In the genomic region with DNA sequence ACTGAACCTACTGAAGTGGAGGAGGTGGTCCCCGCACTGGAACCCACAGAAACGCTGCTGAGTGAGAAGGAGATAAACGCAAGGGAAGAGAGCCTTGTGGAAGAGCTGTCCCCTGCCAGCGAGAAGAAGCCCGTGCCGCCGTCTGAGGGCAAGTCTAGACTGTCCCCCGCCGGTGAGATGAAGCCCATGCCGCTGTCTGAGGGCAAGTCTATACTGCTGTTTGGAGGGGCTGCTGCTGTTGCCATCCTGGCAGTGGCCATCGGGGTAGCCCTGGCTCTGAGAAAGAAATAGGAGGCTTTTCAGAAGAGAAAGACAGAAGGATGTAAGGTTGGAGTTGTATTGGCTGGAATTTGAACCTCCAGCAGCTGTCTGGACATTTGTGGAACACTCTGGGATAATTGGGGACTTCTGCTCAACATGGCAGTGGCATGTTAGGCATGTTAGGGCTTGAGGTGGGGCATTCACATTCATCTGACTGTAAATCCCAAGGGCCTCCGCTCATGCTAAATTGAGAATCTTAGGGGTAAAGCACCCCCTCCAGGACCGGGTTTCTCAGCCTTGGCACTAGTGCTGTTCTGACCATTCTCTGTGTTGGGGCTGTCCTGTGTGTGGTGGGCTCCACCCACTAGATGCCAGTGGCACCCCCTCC, we compare ENCODE assay signal across 14 cellular contexts. TPM values are rescaled to one million over a fixed set of nuclear protein-coding genes. Genes with fewer than 3 reads are reported as not detected.
DNase-seq lines count a peak whose midpoint lies in the region; ATAC-seq and TF ChIP-seq lines count a peak whose summit lies in the region.
"Had no signal": no experiment of that assay in that cellular context is flagged by ENCODE, and none has a peak within 500 bp of the region (broad histone marks: within the 10 kb centered on the region; RNA-seq: fewer than 3 reads in every experiment).

No MANE protein-coding gene starts in this region.

- ATAC-seq in T-helper 17 cell: no peak

- H3K79me2 ChIP-seq in fibroblast of lung (ENCODE audit: control insufficient read depth, insufficient read depth, low read length) (no peaks in the 10 kb centered on the region), smooth muscle cell (ENCODE audit: low read depth) (no peaks in the 10 kb centered on the region)

- no peaks in the 10 kb centered on the region for H3K9me3 Mint-ChIP-seq in activated CD4-positive, alpha-beta T cell treated with anti-CD3 and anti-CD28 coated beads, Interleukin-2, amount 10 ng/mL, durations not matched to agents 7 days and 5 days

- peak overlapping the region; percentile 71 for H3K27ac ChIP-seq in fibroblast of lung (ENCODE audit: insufficient read depth, low read length)
- peak overlapping the region; percentile 59 for H3K27ac ChIP-seq in smooth muscle cell (ENCODE audit: low read depth)

- no peak overlapping the region for H3K9ac ChIP-seq in fibroblast of lung (ENCODE audit: insufficient read depth, low read length)
- H3K9ac ChIP-seq in smooth muscle cell (ENCODE audit: low read depth): no peak overlapping the region

- H3K4me3 Mint-ChIP-seq in activated CD4-positive, alpha-beta T cell treated with anti-CD3 and anti-CD28 coated beads, Interleukin-2, amount 10 ng/mL, durations not matched to agents 7 days and 5 days: no peak overlapping the region
- no peak overlapping the region for H3K4me3 Mint-ChIP-seq in T-helper 17 cell

- CTCF ChIA-PET in activated CD4-positive, alpha-beta T cell treated with anti-CD3 and anti-CD28 coated beads, Interleukin-2, amount 10 ng/mL, durations not matched to agents 7 days and 5 days (lab: Charles Lee): interaction anchor here (1.2 to 1.9 kb wide), 3 partner anchors 8 to 14 kb away, joined by 3 to 6 read pairs (median 4); no protein-coding TSS in a partner anchor

- no peak for TF ChIP-seq CTCF in fibroblast of lung (conservative IDR thresholded peaks at IDR 0.05 in 1 of 2, IDR thresholded peaks at IDR 0.05 in 1 of 2; ENCODE audit: low read depth in 1 of 2, low read length in 2 of 2)
- no peak for TF ChIP-seq CTCF in smooth muscle cell (IDR thresholded peaks at IDR 0.05; ENCODE audit: borderline replicate concordance, insufficient read depth, poor library complexity, severe bottlenecking)

- no peaks in the 10 kb centered on the region for H3K27me3 Mint-ChIP-seq in activated CD4-positive, alpha-beta T cell treated with anti-CD3 and anti-CD28 coated beads, Interleukin-2, amount 10 ng/mL, durations not matched to agents 7 days and 5 days
- no peaks in the 10 kb centered on the region for H3K27me3 Mint-ChIP-seq in T-helper 17 cell

- H3K9me3 ChIP-seq in T-helper 17 cell (ENCODE audit: control insufficient read depth, low read length, poor library complexity, severe bottlenecking) (no peaks in the 10 kb centered on the region), fibroblast of lung (ENCODE audit: control insufficient read depth, insufficient read depth, low read depth, low read length) (no peaks in the 10 kb centered on the region), smooth muscle cell (replicated peaks; ENCODE audit: low read depth) (no peaks in the 10 kb centered on the region)

- no peaks in the 10 kb centered on the region for H4K20me1 ChIP-seq in fibroblast of lung (ENCODE audit: control insufficient read depth, extremely low read depth, insufficient read depth, low read length)
- no peaks in the 10 kb centered on the region for H4K20me1 ChIP-seq in smooth muscle cell (ENCODE audit: low read depth)

- H3K27me3 ChIP-seq in fibroblast of lung (ENCODE audit: control insufficient read depth, insufficient read depth, low read length): no peaks in the 10 kb centered on the region
- no peaks in the 10 kb centered on the region for H3K27me3 ChIP-seq in smooth muscle cell (ENCODE audit: low read depth)

- H3F3A ChIP-seq in smooth muscle cell (ENCODE audit: low read depth): no peaks in the 10 kb centered on the region

- WGBS in smooth muscle cell (ENCODE audit: low lambda C conversion rate): 95% methylated on average over 13 of the region's 13 CpGs

- no peak overlapping the region for H2AFZ ChIP-seq in fibroblast of lung (ENCODE audit: low read length)
- H2AFZ ChIP-seq in smooth muscle cell (ENCODE audit: low read depth): no peak overlapping the region

- peaks cover 10% of the 10 kb centered on the region for H3K4me1 Mint-ChIP-seq in activated CD4-positive, alpha-beta T cell treated with anti-CD3 and anti-CD28 coated beads, Interleukin-2, amount 10 ng/mL, durations not matched to agents 7 days and 5 days
- H3K4me1 Mint-ChIP-seq in T-helper 17 cell: peaks cover 15% of the 10 kb centered on the region

- peak overlapping the region; percentile 14 for H3K27ac Mint-ChIP-seq in activated CD4-positive, alpha-beta T cell treated with anti-CD3 and anti-CD28 coated beads, Interleukin-2, amount 10 ng/mL, durations not matched to agents 7 days and 5 days
- peak overlapping the region; percentile 67 for H3K27ac Mint-ChIP-seq in T-helper 17 cell

- H3K4me3 ChIP-seq in fibroblast of lung (replicated peaks in 1 of 4; ENCODE audit: control extremely low read depth in 1 of 4, insufficient read depth in 1 of 4, low read depth in 3 of 4, low read length in 4 of 4) (no peak overlapping the region), smooth muscle cell (no peak overlapping the region)

- H3K4me2 ChIP-seq in fibroblast of lung (ENCODE audit: extremely low read depth, insufficient read depth, low read length) (no peak overlapping the region), smooth muscle cell (no peak overlapping the region)

- POLR2A ChIA-PET in activated CD4-positive, alpha-beta T cell treated with anti-CD3 and anti-CD28 coated beads, Interleukin-2, amount 10 ng/mL, durations not matched to agents 7 days and 5 days (lab: Charles Lee): no interaction called here

- H3K36me3 ChIP-seq in fibroblast of lung (ENCODE audit: control insufficient read depth, insufficient read depth, low read length) (peaks cover 11% of the 10 kb centered on the region), smooth muscle cell (ENCODE audit: low read depth) (peaks cover 5% of the 10 kb centered on the region)

- DNase-seq in activated CD4-positive, alpha-beta T cell treated with anti-CD3 and anti-CD28 coated beads, Interleukin-2, amount 10 ng/mL, durations not matched to agents 7 days and 5 days: no peak
- no peak for DNase-seq in activated CD4-positive, alpha-beta T cell treated with anti-CD3 and anti-CD28 coated beads for 4 hours
- DNase-seq in T-helper 17 cell: no peak
- no peak for DNase-seq in fibroblast of lung (ENCODE audit: low read depth in 2 of 2)
- no peak for DNase-seq in smooth muscle cell (lab: John Stamatoyannopoulos, UW; ENCODE audit: unreplicated experiment)
- no peak for DNase-seq in 8988T
- no peak for DNase-seq in SW 1271 (lab: John Stamatoyannopoulos, UW)
- no peak for DNase-seq in NCI-H524 (lab: John Stamatoyannopoulos, UW)
- DNase-seq: activated CD4-positive, alpha-beta T cell treated with anti-CD3 and anti-CD28 coated beads for 1 hour; Calu3; foreskin fibroblast; midbrain; NCI-H1436 treated with DMSO at 0.1 percent for 48 hours; stimulated activated CD4-positive, alpha-beta T cell treated with anti-CD3 and anti-CD28 coated beads, Interleukin-4, amount 100 ng/mL, for 24 hours had no signal

- peaks cover 13% of the 10 kb centered on the region for H3K4me1 ChIP-seq in fibroblast of lung (ENCODE audit: control insufficient read depth, extremely low read depth, insufficient read depth, low read length)
- no peaks in the 10 kb centered on the region for H3K4me1 ChIP-seq in smooth muscle cell (ENCODE audit: low read depth)

- H3K36me3 Mint-ChIP-seq in activated CD4-positive, alpha-beta T cell treated with anti-CD3 and anti-CD28 coated beads, Interleukin-2, amount 10 ng/mL, durations not matched to agents 7 days and 5 days (ENCODE audit: low read depth): peaks cover 10% of the 10 kb centered on the region
- H3K36me3 Mint-ChIP-seq in T-helper 17 cell (ENCODE audit: low read depth): no peaks in the 10 kb centered on the region

RNA-seq across cellular contexts. Expression of a gene that starts 46.9 kb away (rescaled TPM):
- 10 to 100 TPM; 32.5 to 39.3 TPM for total RNA-seq in activated CD4-positive, alpha-beta T cell treated with anti-CD3 and anti-CD28 coated beads, Interleukin-2, amount 10 ng/mL, durations not matched to agents 7 days and 5 days
- total RNA-seq in T-helper 17 cell (10 to 100 TPM; 18.3 to 24.2 TPM), fibroblast of lung (13.4 and 17.7 TPM in 2 replicates), smooth muscle cell (6.8 and 8.1 TPM in 2 replicates)
- polyA plus RNA-seq in fibroblast of lung (23.4 and 37.0 TPM in 2 replicates), smooth muscle cell (23.3 and 26.9 TPM in 2 replicates)
- polyA plus RNA-seq in fibroblast of lung (2012): 23.1 and 30.3 TPM in 2 replicates
- 16.3 and 17.4 TPM in 2 replicates for polyA minus RNA-seq in fibroblast of lung (ENCODE audit: low replicate concordance)
